8 cellular contexts compared by ENCODE assay signal in the genomic region with DNA sequence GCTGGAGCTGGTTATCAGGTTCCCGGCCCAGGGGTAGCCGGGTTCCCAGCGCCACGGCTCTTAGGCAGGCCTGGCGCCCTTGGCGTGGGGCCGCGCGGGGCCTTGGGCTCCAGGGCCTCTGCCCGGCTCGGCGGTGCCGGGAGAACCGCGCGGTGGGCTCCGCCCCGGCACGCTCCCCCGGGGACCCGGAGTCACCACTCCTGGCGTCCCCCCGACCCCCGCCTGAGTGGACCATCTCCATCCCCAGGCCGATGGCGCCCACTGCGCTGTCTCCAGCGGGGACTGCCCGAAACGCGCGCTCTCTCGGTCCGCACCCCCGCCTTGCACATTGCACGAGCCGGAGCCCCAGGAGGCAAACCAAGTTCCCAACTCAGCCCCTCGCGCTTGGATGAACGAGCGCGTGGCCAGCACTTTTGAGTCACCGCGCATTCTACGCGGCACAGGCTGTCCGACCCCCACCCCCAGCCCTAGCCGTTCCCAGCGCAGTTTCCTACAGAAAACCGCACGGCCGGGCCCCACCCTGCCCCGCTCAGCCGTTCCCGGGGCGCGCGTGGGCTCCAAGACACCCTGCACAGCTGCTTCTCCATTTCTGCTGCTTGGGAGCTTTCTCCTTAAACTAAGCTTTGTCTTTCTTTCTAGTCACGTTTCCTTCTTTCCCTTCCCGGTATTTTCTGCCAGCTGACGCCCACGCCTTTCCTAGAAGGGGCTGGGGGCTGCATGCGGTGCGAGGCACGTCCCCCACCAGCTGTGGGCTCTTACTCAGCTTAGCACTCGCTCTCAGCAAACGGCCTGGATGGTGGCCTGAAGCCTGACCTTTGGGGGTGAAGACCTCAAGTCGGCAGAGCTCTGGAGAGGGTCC. TPM values are rescaled to one million over a fixed set of nuclear protein-coding genes. Genes with fewer than 3 reads are reported as not detected.
DNase-seq lines count a peak whose midpoint lies in the region; ATAC-seq, FAIRE-seq and TF ChIP-seq lines count a peak whose summit lies in the region.

No MANE protein-coding gene starts in this region.

- peaks cover 5% of the 10 kb centered on the region for H3K4me1 ChIP-seq in ACC112 (ENCODE audit: control insufficient read depth, insufficient read depth, low read length, unreplicated experiment)
- peaks cover 0 to 14% of the 10 kb centered on the region in 2 experiments; a peak in 1 of 4 replicates for H3K4me1 ChIP-seq in SK-N-SH (ENCODE audit: control insufficient read depth in 1 of 2, insufficient read depth in 2 of 2, low read depth in 1 of 2, low read length in 1 of 2)
- peaks cover 11% of the 10 kb centered on the region for H3K4me1 ChIP-seq in mammary epithelial cell (ENCODE audit: insufficient read depth, low read length)
- H3K4me1 ChIP-seq in HepG2 (ENCODE audit: insufficient read depth, low read length), result peaks cover 54% of the 10 kb centered on the region

- no peak for FAIRE-seq in HepG2 (lab: Jason Lieb, UNC)

- no peaks in the 10 kb centered on the region for H3K9me2 ChIP-seq in SK-N-SH

- dilution Hi-C loops in mammary epithelial cell (cut with HindIII; ENCODE audit: low sequenced_read_pairs), result loop anchor here (10.0 kb wide), 1 partner anchor 214 kb away; no protein-coding TSS in a partner anchor

- H3K4me3 ChIP-seq in ACC112 (ENCODE audit: low read depth, low read length) (peak overlapping the region; percentile 97), SK-N-SH (ENCODE audit: low read depth in 2 of 2, low read length in 1 of 2) (peak overlapping the region; percentile 82 to 95), mammary epithelial cell (replicated peaks in 1 of 3; ENCODE audit: insufficient read depth in 1 of 3, low read depth in 2 of 3, low read length in 3 of 3) (peak overlapping the region; percentile 41 to 88 (median 82)), HepG2 (replicated peaks in 1 of 3; ENCODE audit: insufficient read depth in 1 of 3, low read depth in 2 of 3, low read length in 3 of 3) (peak overlapping the region; percentile 71 to 92 (median 79))

- no peaks in the 10 kb centered on the region for H3K9me3 ChIP-seq in SK-N-SH
- no peaks in the 10 kb centered on the region for H3K9me3 ChIP-seq in mammary epithelial cell (replicated peaks; ENCODE audit: insufficient read depth, low read length)
- no peaks in the 10 kb centered on the region for H3K9me3 ChIP-seq in HepG2 (ENCODE audit: low read length)

- TF ChIP-seq RAD21 in SK-N-SH (IDR thresholded peaks at IDR 0.05; ENCODE audit: low read length) (no peak), HepG2 (CRISPR knock-in tag; IDR thresholded peaks at IDR 0.05) (no peak; the same call in 1 of the 2 replicates)

- intact Hi-C loops in mammary epithelial cell (cut with micrococcal nuclease) (loop anchor here (2.0 to 10.0 kb wide), 2 partner anchors 14 to 64 kb away; partner anchors contain the start of gene AP2A2), HepG2 (cut with micrococcal nuclease; ENCODE audit: unreplicated experiment) (loop anchor here (2.0 kb wide), 2 partner anchors 36 to 64 kb away; no protein-coding TSS in a partner anchor)

- H3K4me2 ChIP-seq in SK-N-SH (peak overlapping the region; percentile 88), mammary epithelial cell (ENCODE audit: insufficient read depth, low read depth, low read length) (peak overlapping the region; percentile 99), HepG2 (ENCODE audit: low read depth, low read length) (peak overlapping the region; percentile 95)

- POLR2A ChIA-PET in SK-N-SH (lab: Yijun Ruan, JAX), result interaction anchor here (0.6 to 1.2 kb wide), 4 partner anchors 8 to 15 kb away, joined by 3 read pairs; no protein-coding TSS in a partner anchor
- POLR2A ChIA-PET in HepG2 (lab: Yijun Ruan, JAX), result interaction anchor here (0.6 to 3.3 kb wide), 15 partner anchors 8 to 440 kb away, joined by 3 to 24 read pairs (median 4); partner anchors contain the start of genes AP2A2 and PNPLA2

- H3F3A ChIP-seq in SK-N-SH (replicated peaks; ENCODE audit: insufficient read depth), result no peaks in the 10 kb centered on the region

- TF ChIP-seq POLR2A in HepG2 (IDR thresholded peaks at IDR 0.05; ENCODE audit: insufficient read depth in 1 of 2, low read depth in 2 of 2, low read length in 2 of 2), result peak; percentile 69 to 80; a peak in 3 of 4 replicates

- DNase-seq in SK-N-SH, result no peak
- peak; percentile 38 for DNase-seq in mammary epithelial cell
- DNase-seq in HepG2 (ENCODE audit: low spot score), result no peak
- peak in 2 of 3 experiments; percentile 17 to 40 for DNase-seq in stimulated activated CD4-positive, alpha-beta T cell treated with anti-CD3 and anti-CD28 coated beads, TNF-alpha, amount 100 ng/mL, for 24 hours (ENCODE audit: low read depth in 3 of 3)
- DNase-seq in G401 (ENCODE audit: low spot score), result no peak

- 47% methylated on average over 23 of the region's 68 CpGs for WGBS in SK-N-SH (ENCODE audit: low lambda C conversion rate)
- WGBS in mammary epithelial cell (ENCODE audit: low coverage, missing lambda C conversion rate), result 2% methylated on average over 20 of the region's 68 CpGs
- 45% methylated on average over 28 of the region's 68 CpGs for WGBS in HepG2 (ENCODE audit: low lambda C conversion rate)

- H3K36me3 ChIP-seq in ACC112 (ENCODE audit: insufficient read depth, low read length) (no peaks in the 10 kb centered on the region), SK-N-SH (replicated peaks in 1 of 2; ENCODE audit: control insufficient read depth in 1 of 2, insufficient read depth in 2 of 2, low read length in 1 of 2) (no peaks in the 10 kb centered on the region), mammary epithelial cell (ENCODE audit: insufficient read depth, low read length) (no peaks in the 10 kb centered on the region), HepG2 (replicated peaks in 1 of 2; ENCODE audit: control insufficient read depth in 1 of 2, insufficient read depth in 2 of 2, low read length in 2 of 2) (peaks cover 0 to 6% of the 10 kb centered on the region in 2 experiments; a peak in 1 of 5 replicates)

- H2AFZ ChIP-seq in ACC112 (ENCODE audit: low read length, unreplicated experiment) (peak overlapping the region; percentile 84), SK-N-SH (ENCODE audit: low read depth) (peak overlapping the region; percentile 76), mammary epithelial cell (ENCODE audit: low read depth, low read length) (peak overlapping the region; percentile 83), HepG2 (ENCODE audit: low read length) (no peak overlapping the region)

- TF ChIP-seq CTCF in SK-N-SH (IDR thresholded peaks at IDR 0.05), result no peak
- peak in 1 of 2 donors; percentile 12 for TF ChIP-seq CTCF in mammary epithelial cell (conservative IDR thresholded peaks at IDR 0.05 in 1 of 2, IDR thresholded peaks at IDR 0.05 in 1 of 2; ENCODE audit: extremely low read depth in 1 of 2, insufficient read depth in 1 of 2, low read depth in 1 of 2, low read length in 2 of 2)
- TF ChIP-seq CTCF in HepG2 (CRISPR knock-in tag; IDR thresholded peaks at IDR 0.05), result peak; percentile 2; the same call in 1 of the 2 replicates

- ATAC-seq in GM18870 (IDR thresholded peaks at IDR 0.05; ENCODE audit: unreplicated experiment) (peak; percentile 44), HG03175 (IDR thresholded peaks at IDR 0.05; ENCODE audit: unreplicated experiment) (peak; percentile 41), HepG2 (peak; percentile 31)

- H3K9ac ChIP-seq in SK-N-SH (peak overlapping the region; percentile 84), mammary epithelial cell (ENCODE audit: insufficient read depth, low read length) (peak overlapping the region; percentile 36), HepG2 (ENCODE audit: insufficient read depth, low read depth, low read length) (peak overlapping the region; percentile 82)

- H3K79me2 ChIP-seq in ACC112 (ENCODE audit: control insufficient read depth, insufficient read depth, low read length, unreplicated experiment), result peaks cover 27% of the 10 kb centered on the region
- peaks cover 30% of the 10 kb centered on the region for H3K79me2 ChIP-seq in SK-N-SH (ENCODE audit: insufficient read depth)
- peaks cover 33% of the 10 kb centered on the region for H3K79me2 ChIP-seq in mammary epithelial cell (ENCODE audit: insufficient read depth, low read length)
- H3K79me2 ChIP-seq in HepG2 (ENCODE audit: insufficient read depth, low read length), result peaks cover 30% of the 10 kb centered on the region

- BruUV-seq in mammary epithelial cell (replicated peaks; lab: Mats Ljungman, UMichigan) (no TSS peak), HepG2 (replicated peaks; lab: Mats Ljungman, UMichigan) (TSS peak; percentile 80)

- in situ Hi-C loops in mammary epithelial cell (cut with MboI; ENCODE audit: low sequenced_read_pairs in 2 of 2), result no loop called here
- in situ Hi-C loops in HepG2 (cut with HindIII; ENCODE audit: extremely low pct_ligation_motif_present, low pct_unique_long_range_greater_than_20kb), result no loop called here
- in situ Hi-C loops in G401 (cut with HindIII; ENCODE audit: low sequenced_read_pairs), result no loop called here

- CTCF ChIA-PET in SK-N-SH (lab: Yijun Ruan, JAX), result interaction anchor here (0.6 to 2.0 kb wide), 7 partner anchors 10 to 140 kb away, joined by 3 to 7 read pairs (median 4); partner anchors contain the start of gene AP2A2
- CTCF ChIA-PET in mammary epithelial cell (lab: Charles Lee; ENCODE audit: low non-redundant PET), result no interaction called here
- CTCF ChIA-PET in HepG2 (lab: Yijun Ruan, JAX; ENCODE audit: low intra/inter-chr PET ratio, low total read pairs), result no interaction called here

- no peaks in the 10 kb centered on the region for H3K27me3 ChIP-seq in ACC112 (ENCODE audit: insufficient read depth, low read length)
- H3K27me3 ChIP-seq in SK-N-SH (ENCODE audit: insufficient read depth), result no peaks in the 10 kb centered on the region
- no peaks in the 10 kb centered on the region for H3K27me3 ChIP-seq in mammary epithelial cell (ENCODE audit: insufficient read depth, low read length)
- H3K27me3 ChIP-seq in HepG2 (ENCODE audit: control insufficient read depth in 1 of 2, insufficient read depth in 2 of 2, low read length in 2 of 2), result no peaks in the 10 kb centered on the region; a peak in 2 of 5 replicates

- H3K27ac ChIP-seq in ACC112 (ENCODE audit: low read depth, low read length), result peak overlapping the region; percentile 48; the same call in 1 of the 2 replicates
- H3K27ac ChIP-seq in SK-N-SH (ENCODE audit: low read depth in 2 of 2, low read length in 1 of 2), result peak overlapping the region; percentile 63 to 78
- H3K27ac ChIP-seq in mammary epithelial cell (ENCODE audit: insufficient read depth, low read depth, low read length), result peak overlapping the region; percentile 24
- H3K27ac ChIP-seq in HepG2 (ENCODE audit: extremely low read length, insufficient read depth, low read length), result peak overlapping the region; percentile 89

- TF ChIP-seq EP300 in SK-N-SH (IDR thresholded peaks at IDR 0.05; ENCODE audit: borderline replicate concordance in 1 of 2, low read depth in 1 of 2, low read length in 1 of 2) (no peak), HepG2 (IDR thresholded peaks at IDR 0.05; ENCODE audit: low read depth in 2 of 2, low read length in 2 of 2) (no peak; a peak in 1 of 4 replicates), HepG2 (CRISPR knock-in tag; IDR thresholded peaks at IDR 0.05; ENCODE audit: borderline replicate concordance) (no peak)

- H4K20me1 ChIP-seq in SK-N-SH (ENCODE audit: insufficient read depth), result 0 out of 2 replicates have a peak, but pooled peaks cover 3% of the 10 kb centered on the region
- H4K20me1 ChIP-seq in mammary epithelial cell (ENCODE audit: insufficient read depth, low read length), result no peaks in the 10 kb centered on the region
- H4K20me1 ChIP-seq in HepG2 (ENCODE audit: insufficient read depth, low read length), result no peaks in the 10 kb centered on the region

RNA-seq across cellular contexts. Expression of gene CHID1, which starts 0.7 kb away (rescaled TPM):
- polyA plus RNA-seq in SK-N-SH (2012; rRNA removed) (194 and 231 TPM in 2 replicates), mammary epithelial cell (45.1 TPM), HepG2 (2011; rRNA removed) (93.6 and 102 TPM in 2 replicates)
- 153 and 192 TPM in 2 replicates for polyA plus RNA-seq in SK-N-SH (2012; cell fraction: cytosol; rRNA removed)
- polyA plus RNA-seq in SK-N-SH (2012; cell fraction: nucleus; rRNA removed), result 123 and 143 TPM in 2 replicates
- total RNA-seq in mammary epithelial cell (100 to 1,000 TPM in 1 of 2 donors, 10 to 100 TPM in 1; 61.7 to 110 TPM), HepG2 (2016; rRNA removed; fragmentation: Illumina TruSeq; extraction: Trizol) (39.6 and 65.1 TPM in 2 replicates)
- 108 TPM for polyA minus RNA-seq in mammary epithelial cell
- 33.8 and 46.6 TPM in 2 replicates for total RNA-seq in HepG2 (2016; cell fraction: cytosol; rRNA removed; fragmentation: Illumina TruSeq; extraction: Trizol; ENCODE audit: low read depth)
- total RNA-seq in HepG2 (2016; cell fraction: insoluble cytoplasmic fraction; rRNA removed; fragmentation: Illumina TruSeq; extraction: Trizol), result 38.9 and 71.7 TPM in 2 replicates
- 45.9 and 51.6 TPM in 2 replicates for total RNA-seq in HepG2 (2016; cell fraction: membrane; rRNA removed; fragmentation: Illumina TruSeq; extraction: Trizol)
- 60.6 and 61.3 TPM in 2 replicates for total RNA-seq in HepG2 (2016; cell fraction: nucleus; rRNA removed; fragmentation: Illumina TruSeq; extraction: Trizol)
- polyA plus RNA-seq in HepG2 (2011; cell fraction: cytosol; rRNA removed), result 113 and 124 TPM in 2 replicates
- 70.7 and 76.1 TPM in 2 replicates for polyA plus RNA-seq in HepG2 (2011; cell fraction: nucleus; rRNA removed)
- polyA plus RNA-seq in HepG2 (2012), result 49.7 and 66.2 TPM in 2 replicates
- polyA plus RNA-seq in HepG2 (2016; cell fraction: cytosol; fragmentation: Illumina TruSeq; extraction: Trizol; ENCODE audit: low read depth), result 34.4 and 49.9 TPM in 2 replicates
- polyA plus RNA-seq in HepG2 (2016; cell fraction: insoluble cytoplasmic fraction; fragmentation: Illumina TruSeq; extraction: Trizol; ENCODE audit: low read depth), result 41.0 and 42.5 TPM in 2 replicates
- 38.3 and 51.4 TPM in 2 replicates for polyA plus RNA-seq in HepG2 (2016; cell fraction: membrane; fragmentation: Illumina TruSeq; extraction: Trizol; ENCODE audit: low read depth)
- polyA plus RNA-seq in HepG2 (2016; cell fraction: nucleus; fragmentation: Illumina TruSeq; extraction: Trizol; ENCODE audit: insufficient read depth, low read depth), result 96.7 and 105 TPM in 2 replicates
- polyA minus RNA-seq in HepG2 (2011; rRNA and poly(A)+ RNA removed; ENCODE audit: low replicate concordance), result 40.3 and 91.1 TPM in 2 replicates
- 32.6 and 33.2 TPM in 2 replicates for polyA minus RNA-seq in HepG2 (2011; cell fraction: cytosol; rRNA and poly(A)+ RNA removed)
- polyA minus RNA-seq in HepG2 (2011; cell fraction: nucleus; rRNA and poly(A)+ RNA removed), result 25.8 and 26.1 TPM in 2 replicates
- total RNA-seq in G401 (2014; rRNA removed; shearing (Covaris generic)), result 64.2 and 83.4 TPM in 2 replicates

RNA-seq across cellular contexts. Expression of gene AP2A2, which starts 14.4 kb away (rescaled TPM):
- polyA plus RNA-seq in SK-N-SH (2012; rRNA removed) (36.3 and 42.7 TPM in 2 replicates), mammary epithelial cell (91.4 TPM), HepG2 (2011; rRNA removed) (74.5 and 75.7 TPM in 2 replicates)
- polyA plus RNA-seq in SK-N-SH (2012; cell fraction: cytosol; rRNA removed), result 23.0 and 30.2 TPM in 2 replicates
- 111 and 144 TPM in 2 replicates for polyA plus RNA-seq in SK-N-SH (2012; cell fraction: nucleus; rRNA removed)
- total RNA-seq in mammary epithelial cell (10 to 100 TPM; 66.6 to 66.7 TPM), HepG2 (2016; rRNA removed; fragmentation: Illumina TruSeq; extraction: Trizol) (25.7 and 25.9 TPM in 2 replicates)
- 193 TPM for polyA minus RNA-seq in mammary epithelial cell
- total RNA-seq in HepG2 (2016; cell fraction: cytosol; rRNA removed; fragmentation: Illumina TruSeq; extraction: Trizol; ENCODE audit: low read depth), result 22.1 and 25.6 TPM in 2 replicates
- total RNA-seq in HepG2 (2016; cell fraction: insoluble cytoplasmic fraction; rRNA removed; fragmentation: Illumina TruSeq; extraction: Trizol), result 21.5 and 27.6 TPM in 2 replicates
- 26.2 and 26.6 TPM in 2 replicates for total RNA-seq in HepG2 (2016; cell fraction: membrane; rRNA removed; fragmentation: Illumina TruSeq; extraction: Trizol)
- total RNA-seq in HepG2 (2016; cell fraction: nucleus; rRNA removed; fragmentation: Illumina TruSeq; extraction: Trizol), result 26.6 and 31.5 TPM in 2 replicates
- polyA plus RNA-seq in HepG2 (2011; cell fraction: cytosol; rRNA removed), result 39.6 and 44.6 TPM in 2 replicates
- 182 and 223 TPM in 2 replicates for polyA plus RNA-seq in HepG2 (2011; cell fraction: nucleus; rRNA removed)
- 56.1 and 60.7 TPM in 2 replicates for polyA plus RNA-seq in HepG2 (2012)
- 7.3 and 8.2 TPM in 2 replicates for polyA plus RNA-seq in HepG2 (2016; cell fraction: cytosol; fragmentation: Illumina TruSeq; extraction: Trizol; ENCODE audit: low read depth)
- 31.3 and 36.3 TPM in 2 replicates for polyA plus RNA-seq in HepG2 (2016; cell fraction: insoluble cytoplasmic fraction; fragmentation: Illumina TruSeq; extraction: Trizol; ENCODE audit: low read depth)
- 16.2 and 21.0 TPM in 2 replicates for polyA plus RNA-seq in HepG2 (2016; cell fraction: membrane; fragmentation: Illumina TruSeq; extraction: Trizol; ENCODE audit: low read depth)
- polyA plus RNA-seq in HepG2 (2016; cell fraction: nucleus; fragmentation: Illumina TruSeq; extraction: Trizol; ENCODE audit: insufficient read depth, low read depth), result 75.2 and 92.2 TPM in 2 replicates
- 90.1 and 145 TPM in 2 replicates for polyA minus RNA-seq in HepG2 (2011; rRNA and poly(A)+ RNA removed; ENCODE audit: low replicate concordance)
- polyA minus RNA-seq in HepG2 (2011; cell fraction: cytosol; rRNA and poly(A)+ RNA removed), result 78.0 and 102 TPM in 2 replicates
- polyA minus RNA-seq in HepG2 (2011; cell fraction: nucleus; rRNA and poly(A)+ RNA removed), result 65.8 and 74.2 TPM in 2 replicates
- 47.5 and 57.1 TPM in 2 replicates for total RNA-seq in G401 (2014; rRNA removed; shearing (Covaris generic))

Comparison
In these comparisons a context has a peak if more than half of its experiments do, and no peak if none do; other contexts are left out.
1. H3K27ac ChIP-seq: peak in every context shown above with its lines; median percentile 89 in HepG2; 70 in SK-N-SH; 48 in ACC112; 24 in mammary epithelial cell.
2. DNase-seq: peak in mammary epithelial cell (single experiment) and stimulated activated CD4-positive, alpha-beta T cell treated with anti-CD3 and anti-CD28 coated beads, TNF-alpha, amount 100 ng/mL, for 24 hours (2 of 3); none in SK-N-SH (single experiment), HepG2 (single experiment) and G401 (single experiment).
3. Peak in every context shown above with its lines, with median percentiles within 50 percentile points of each other: H3K4me3 ChIP-seq, ATAC-seq, H3K4me2 ChIP-seq and H3K9ac ChIP-seq.